In genomic region chr16:18789515-18789849, GRCh38 we compare ENCODE assay signal across 7 cellular contexts. TPM values are rescaled to one million over a fixed set of nuclear protein-coding genes. Genes with fewer than 3 reads are reported as not detected.
DNase-seq lines count a peak whose midpoint lies in the region; ATAC-seq and TF ChIP-seq lines count a peak whose summit lies in the region.

No MANE protein-coding gene starts in this region.

- no CpG with 5 or more reads among the region's 5 CpGs for WGBS in IMR-90 (ENCODE audit: extremely low coverage in 2 of 2, insufficient read length in 1 of 2), 2 experiments

- H3K27me3 ChIP-seq in IMR-90 (ENCODE audit: control insufficient read depth, insufficient read depth, low read length) (no peaks in the 10 kb centered on the region), adipocyte (replicated peaks; ENCODE audit: control insufficient read depth, insufficient read depth, low read length) (no peaks in the 10 kb centered on the region), layer of hippocampus (ENCODE audit: control insufficient read depth, insufficient read depth, low read length) (no peaks in the 10 kb centered on the region)

- H3K4me2 ChIP-seq in IMR-90 (ENCODE audit: low read depth, low read length), result peak overlapping the region; percentile 89

- H3K4me3 ChIP-seq in IMR-90 (ENCODE audit: insufficient read depth, low read depth, low read length), result peak overlapping the region; percentile 72
- H3K4me3 ChIP-seq in adipocyte (ENCODE audit: low read length), result peak overlapping the region; percentile 100

- dilution Hi-C loops in IMR-90 (cut with HindIII; ENCODE audit: low sequenced_read_pairs, unreplicated experiment), result no loop called here

- peak overlapping the region; percentile 81 for H3K27ac ChIP-seq in IMR-90 (ENCODE audit: insufficient read depth, low read length)
- peak overlapping the region; percentile 66 for H3K27ac ChIP-seq in layer of hippocampus (ENCODE audit: low read depth, low read length)
- H3K27ac ChIP-seq in substantia nigra (ENCODE audit: low read depth, low read length, poor library complexity, severe bottlenecking), result peak overlapping the region; percentile 78

- no peak for TF ChIP-seq RAD21 in IMR-90 (IDR thresholded peaks at IDR 0.05; ENCODE audit: low read length)

- POLR2A ChIA-PET in IMR-90 (lab: Charles Lee; ENCODE audit: unreplicated experiment), result interaction anchor here (0.6 kb wide), 1 partner anchor 12 kb away, joined by 3 read pairs; no protein-coding TSS in a partner anchor

- peaks cover 56% of the 10 kb centered on the region for H4K20me1 ChIP-seq in IMR-90 (ENCODE audit: insufficient read depth, low read length)

- peaks cover 7% of the 10 kb centered on the region; the same call in 1 of the 2 replicates for H3K9me1 ChIP-seq in IMR-90 (ENCODE audit: insufficient read depth, low read length)

- CTCF ChIA-PET in IMR-90 (lab: Yijun Ruan, JAX), result interaction anchor here (1.5 kb wide), 1 partner anchor 12 kb away, joined by 7 read pairs; the partner anchor contains the start of gene ARL6IP1

- H2AK9ac ChIP-seq in IMR-90 (replicated peaks; ENCODE audit: low read depth, low read length, poor library complexity), result peak overlapping the region; percentile 95

- DNase-seq in IMR-90, result no peak
- no peak for DNase-seq in adipocyte (ENCODE audit: low read depth)
- DNase-seq in substantia nigra (lab: John Stamatoyannopoulos, UW), result no peak
- DNase-seq in ACHN, result no peak
- no peak for DNase-seq in CD1c-positive myeloid dendritic cell (ENCODE audit: extremely low spot score)
- DNase-seq in cerebellar nuclear complex (lab: John Stamatoyannopoulos, UW), result no peak

- intact Hi-C loops in IMR-90 (cut with micrococcal nuclease), result no loop called here

- H3K14ac ChIP-seq in IMR-90 (replicated peaks; ENCODE audit: low read depth, low read length), result peak overlapping the region; percentile 96

- peak overlapping the region; percentile 76 for H3K56ac ChIP-seq in IMR-90 (ENCODE audit: extremely low read depth, insufficient read depth, low read length)

- H3K4ac ChIP-seq in IMR-90 (ENCODE audit: low read depth, low read length), result peak overlapping the region; percentile 93

- no peaks in the 10 kb centered on the region for H3K9me3 ChIP-seq in IMR-90 (ENCODE audit: control insufficient read depth, insufficient read depth, low read length)
- H3K9me3 ChIP-seq in adipocyte (ENCODE audit: control insufficient read depth, low read length), result no peaks in the 10 kb centered on the region

- H4K5ac ChIP-seq in IMR-90 (ENCODE audit: low read depth, low read length), result no peak overlapping the region

- in situ Hi-C loops in IMR-90 (cut with MboI; ENCODE audit: low sequenced_read_pairs), result no loop called here
- in situ Hi-C loops in ACHN (cut with HindIII; ENCODE audit: low pct_ligation_motif_present, low pct_unique_long_range_greater_than_20kb, low sequenced_read_pairs), result no loop called here

- no peak overlapping the region for H2BK20ac ChIP-seq in IMR-90 (ENCODE audit: low read depth, low read length)

- no peak for TF ChIP-seq POLR2A in IMR-90 (IDR thresholded peaks at IDR 0.05; ENCODE audit: low read depth, low read length)

- peaks cover 2% of the 10 kb centered on the region; the same call in 1 of the 2 replicates for H3K4me1 ChIP-seq in IMR-90 (ENCODE audit: control insufficient read depth, insufficient read depth, low read length)
- peaks cover 66% of the 10 kb centered on the region for H3K4me1 ChIP-seq in adipocyte (ENCODE audit: control insufficient read depth, insufficient read depth, low read length)

- H2BK15ac ChIP-seq in IMR-90 (ENCODE audit: low read depth, low read length), result no peak overlapping the region

- peak overlapping the region; percentile 48 to 91; a peak in 2 of 4 replicates for H4K8ac ChIP-seq in IMR-90 (ENCODE audit: low read depth in 2 of 2, low read length in 2 of 2)

- H3K36me3 ChIP-seq in IMR-90 (ENCODE audit: control insufficient read depth, insufficient read depth, low read length), result peaks cover 40% of the 10 kb centered on the region
- peaks cover 73% of the 10 kb centered on the region for H3K36me3 ChIP-seq in adipocyte (ENCODE audit: control insufficient read depth, insufficient read depth, low read length, severe bottlenecking)

- H2AK5ac ChIP-seq in IMR-90 (ENCODE audit: low read depth, low read length), result peak overlapping the region; percentile 52

- H3K79me1 ChIP-seq in IMR-90 (ENCODE audit: low read depth in 1 of 2, low read length in 2 of 2), result peaks cover 15 to 51% of the 10 kb centered on the region in 2 experiments

- H2BK120ac ChIP-seq in IMR-90 (ENCODE audit: low read depth, low read length), result no peak overlapping the region

- H3K9ac ChIP-seq in IMR-90 (ENCODE audit: low read depth, low read length) (peak overlapping the region; percentile 90), adipocyte (ENCODE audit: low read length) (peak overlapping the region; percentile 97)

- H3K23ac ChIP-seq in IMR-90 (ENCODE audit: low read depth, low read length), result peak overlapping the region; percentile 64

- no TSS peak for BruUV-seq in IMR-90 (replicated peaks; lab: Mats Ljungman, UMichigan)

- no peak overlapping the region; the same call in 1 of the 2 replicates for H4K91ac ChIP-seq in IMR-90 (ENCODE audit: insufficient read depth, low read depth, low read length)

- ATAC-seq in IMR-90 (ENCODE audit: low read depth), result no peak

- H2AFZ ChIP-seq in IMR-90 (replicated peaks; ENCODE audit: low read length, poor library complexity), result no peak overlapping the region

- H2BK5ac ChIP-seq in IMR-90 (ENCODE audit: low read depth, low read length, poor library complexity, severe bottlenecking), result peak overlapping the region; percentile 91

- no peak overlapping the region for H3K18ac ChIP-seq in IMR-90 (ENCODE audit: low read depth, low read length)

- no peak for TF ChIP-seq CTCF in IMR-90 (conservative IDR thresholded peaks at IDR 0.05; ENCODE audit: low read depth, low read length)

TF ChIP-seq in IMR-90, 13 proteins besides CTCF, POLR2A, EP300 and RAD21:
- TF ChIP-seq USF2 (IDR thresholded peaks at IDR 0.05; ENCODE audit: low read depth, low read length), result no peak
- no peak for TF ChIP-seq RFX5 (IDR thresholded peaks at IDR 0.05; ENCODE audit: low read depth, low read length)
- TF ChIP-seq BHLHE40 (IDR thresholded peaks at IDR 0.05; ENCODE audit: low read depth, low read length), result no peak
- no peak for TF ChIP-seq CHD1 (IDR thresholded peaks at IDR 0.05; ENCODE audit: low read depth, low read length)
- no peak for TF ChIP-seq SMC3 (IDR thresholded peaks at IDR 0.05; ENCODE audit: low read depth, low read length)
- TF ChIP-seq, protein P1, sequence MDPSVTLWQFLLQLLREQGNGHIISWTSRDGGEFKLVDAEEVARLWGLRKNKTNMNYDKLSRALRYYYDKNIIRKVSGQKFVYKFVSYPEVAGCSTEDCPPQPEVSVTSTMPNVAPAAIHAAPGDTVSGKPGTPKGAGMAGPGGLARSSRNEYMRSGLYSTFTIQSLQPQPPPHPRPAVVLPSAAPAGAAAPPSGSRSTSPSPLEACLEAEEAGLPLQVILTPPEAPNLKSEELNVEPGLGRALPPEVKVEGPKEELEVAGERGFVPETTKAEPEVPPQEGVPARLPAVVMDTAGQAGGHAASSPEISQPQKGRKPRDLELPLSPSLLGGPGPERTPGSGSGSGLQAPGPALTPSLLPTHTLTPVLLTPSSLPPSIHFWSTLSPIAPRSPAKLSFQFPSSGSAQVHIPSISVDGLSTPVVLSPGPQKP (IDR thresholded peaks at IDR 0.05; ENCODE audit: borderline replicate concordance, low read depth, low read length), result no peak
- TF ChIP-seq MAZ (IDR thresholded peaks at IDR 0.05; ENCODE audit: borderline replicate concordance, low read depth, low read length), result no peak
- no peak for TF ChIP-seq RCOR1 (IDR thresholded peaks at IDR 0.05; ENCODE audit: insufficient replicate concordance, low read length)
- no peak for TF ChIP-seq MAFK (IDR thresholded peaks at IDR 0.05; ENCODE audit: low read depth, low read length)
- no peak for TF ChIP-seq CEBPB (IDR thresholded peaks at IDR 0.05; ENCODE audit: low read depth, low read length)
- no peak for TF ChIP-seq FOS (IDR thresholded peaks at IDR 0.05; ENCODE audit: low read depth, low read length)
- no peak for TF ChIP-seq MXI1 (IDR thresholded peaks at IDR 0.05; ENCODE audit: borderline replicate concordance, low read depth, low read length)
- TF ChIP-seq NFE2L2 (IDR thresholded peaks at IDR 0.05; ENCODE audit: low read depth, low read length), result no peak

RNA-seq across cellular contexts. Expression of gene RPS15A, which starts 0.7 kb away (rescaled TPM):
- 2,973 and 4,619 TPM in 2 replicates for total RNA-seq in IMR-90 (2012; rRNA removed)
- 4,450 and 4,588 TPM in 2 replicates for polyA plus RNA-seq in IMR-90 (2012; rRNA removed)
- 1,608 and 2,537 TPM in 2 replicates for polyA plus RNA-seq in IMR-90 (2012; cell fraction: cytosol; rRNA removed)
- 179 and 1,902 TPM in 2 replicates for polyA plus RNA-seq in IMR-90 (2012; cell fraction: nucleus; rRNA removed; ENCODE audit: low replicate concordance)

RNA-seq across cellular contexts. Expression of gene ARL6IP1, which starts 11.9 kb away (rescaled TPM):
- 190 and 614 TPM in 2 replicates for total RNA-seq in IMR-90 (2012; rRNA removed)
- 69.6 and 78.1 TPM in 2 replicates for polyA plus RNA-seq in IMR-90 (2012; rRNA removed)
- 35.9 and 128 TPM in 2 replicates for polyA plus RNA-seq in IMR-90 (2012; cell fraction: cytosol; rRNA removed)
- 10.2 and 36.5 TPM in 2 replicates for polyA plus RNA-seq in IMR-90 (2012; cell fraction: nucleus; rRNA removed; ENCODE audit: low replicate concordance)
